In genomic region chr10:61271127-61271780, GRCh38 we compare ENCODE assay signal across 13 cellular contexts.
DNase-seq lines count a peak whose midpoint lies in the region; ATAC-seq and TF ChIP-seq lines count a peak whose summit lies in the region.
"Had no signal": no experiment of that assay in that cellular context is flagged by ENCODE, and none has a peak within 500 bp of the region (broad histone marks: within the 10 kb centered on the region; RNA-seq: fewer than 3 reads in every experiment).

No MANE protein-coding gene starts in this region.

- H3K9me3 ChIP-seq in mammary epithelial cell (replicated peaks; ENCODE audit: insufficient read depth, low read length) = no peaks in the 10 kb centered on the region
- H3K9me3 ChIP-seq in lung (ENCODE audit: control insufficient read depth in 2 of 2, insufficient read depth in 1 of 2, low read length in 1 of 2) = no peaks in the 10 kb centered on the region
- H3K9me3 ChIP-seq in thyroid gland = no peaks in the 10 kb centered on the region
- H3K9me3 ChIP-seq: ascending aorta had no signal

- H3K27me3 ChIP-seq in mammary epithelial cell (ENCODE audit: insufficient read depth, low read length) (no peaks in the 10 kb centered on the region), lung (ENCODE audit: control insufficient read depth, insufficient read depth) (no peaks in the 10 kb centered on the region), thyroid gland (no peaks in the 10 kb centered on the region)
- H3K27me3 ChIP-seq: ascending aorta had no signal

- H3K4me3 ChIP-seq in mammary epithelial cell (replicated peaks in 1 of 3; ENCODE audit: insufficient read depth in 1 of 3, low read depth in 2 of 3, low read length in 3 of 3) (no peak overlapping the region), lung (no peak overlapping the region), thyroid gland (replicated peaks in 1 of 3) (no peak overlapping the region)
- H3K4me3 ChIP-seq: ascending aorta had no signal

- intact Hi-C loops in mammary epithelial cell (cut with micrococcal nuclease) (no loop called here), thyroid gland (cut with DNase I) (no loop called here)

- H3K4me1 ChIP-seq in mammary epithelial cell (ENCODE audit: insufficient read depth, low read length) = no peaks in the 10 kb centered on the region
- no peaks in the 10 kb centered on the region for H3K4me1 ChIP-seq in lung (ENCODE audit: control insufficient read depth in 2 of 2, insufficient read depth in 2 of 2, low read length in 2 of 2)
- no peaks in the 10 kb centered on the region for H3K4me1 ChIP-seq in thyroid gland

- ATAC-seq in lung (ENCODE audit: insufficient read depth, low FRiP score) = peak; percentile 72
- ATAC-seq in GM18867 (IDR thresholded peaks at IDR 0.05; ENCODE audit: unreplicated experiment) = no peak
- ATAC-seq in GM21360 (IDR thresholded peaks at IDR 0.05; ENCODE audit: unreplicated experiment) = no peak
- ATAC-seq: activated CD4-positive, alpha-beta T cell treated with anti-CD3 and anti-CD28 coated beads for 36 hours had no signal

- H3K9ac ChIP-seq in mammary epithelial cell (ENCODE audit: insufficient read depth, low read length) = no peak overlapping the region

- dilution Hi-C loops in mammary epithelial cell (cut with HindIII; ENCODE audit: low sequenced_read_pairs) = no loop called here

- no peak overlapping the region for H3K4me2 ChIP-seq in mammary epithelial cell (ENCODE audit: insufficient read depth, low read depth, low read length)

- BruUV-seq in mammary epithelial cell (replicated peaks; lab: Mats Ljungman, UMichigan) = no TSS peak

- no peaks in the 10 kb centered on the region for H3K79me2 ChIP-seq in mammary epithelial cell (ENCODE audit: insufficient read depth, low read length)

- in situ Hi-C loops in mammary epithelial cell (cut with MboI; ENCODE audit: low sequenced_read_pairs in 2 of 2) = no loop called here

- 50% methylated on average over 3 of the region's 3 CpGs for WGBS in mammary epithelial cell (ENCODE audit: low coverage, missing lambda C conversion rate)
- WGBS in lung, 2 donors = 45 to 67% methylated on average over 3 of the region's 3 CpGs
- 50 to 51% methylated on average over 3 of the region's 3 CpGs for WGBS in thyroid gland, 2 donors

- H3K36me3 ChIP-seq in mammary epithelial cell (ENCODE audit: insufficient read depth, low read length) = no peaks in the 10 kb centered on the region
- no peaks in the 10 kb centered on the region for H3K36me3 ChIP-seq in lung (ENCODE audit: control insufficient read depth in 2 of 2, insufficient read depth in 2 of 2, low read length in 2 of 2)
- H3K36me3 ChIP-seq in thyroid gland = no peaks in the 10 kb centered on the region
- H3K36me3 ChIP-seq: ascending aorta had no signal

- TF ChIP-seq CTCF in mammary epithelial cell (conservative IDR thresholded peaks at IDR 0.05 in 1 of 2, IDR thresholded peaks at IDR 0.05 in 1 of 2; ENCODE audit: extremely low read depth in 1 of 2, insufficient read depth in 1 of 2, low read depth in 1 of 2, low read length in 2 of 2) (peak in 1 of 2 donors; percentile 14), lung (IDR thresholded peaks at IDR 0.05; ENCODE audit: control extremely low read depth, extremely low read depth) (no peak), thyroid gland (IDR thresholded peaks at IDR 0.05) (no peak)

- no peak overlapping the region for H2AFZ ChIP-seq in mammary epithelial cell (ENCODE audit: low read depth, low read length)

- no peaks in the 10 kb centered on the region for H4K20me1 ChIP-seq in mammary epithelial cell (ENCODE audit: insufficient read depth, low read length)

- DNase-seq in AG08395 (ENCODE audit: low spot score) (peak; percentile 60), HS-27A (ENCODE audit: low read depth) (peak; percentile 5), mammary epithelial cell (peak; percentile 20), lung (ENCODE audit: low spot score) (no peak), thyroid gland (no peak), NCI-H82 (lab: John Stamatoyannopoulos, UW) (no peak)
- DNase-seq: activated CD4-positive, alpha-beta T cell treated with anti-CD3 and anti-CD28 coated beads for 36 hours; CD8-positive, alpha-beta memory T cell; stimulated activated CD4-positive, alpha-beta T cell treated with anti-CD3 and anti-CD28 coated beads, Interleukin-12 subunit alpha, Interleukin-12 subunit beta, amount 100 ng/mL, for 4 hours; stimulated activated naive CD4-positive, alpha-beta T cell had no signal

- H3K27ac ChIP-seq in mammary epithelial cell (ENCODE audit: insufficient read depth, low read depth, low read length) = no peak overlapping the region
- H3K27ac ChIP-seq in lung (ENCODE audit: low read depth in 1 of 2, low read length in 1 of 2) = no peak overlapping the region
- no peak overlapping the region for H3K27ac ChIP-seq in thyroid gland
- H3K27ac ChIP-seq: ascending aorta had no signal

- no peak for TF ChIP-seq POLR2A in thyroid gland (IDR thresholded peaks at IDR 0.05)

- CTCF ChIA-PET in mammary epithelial cell (lab: Charles Lee; ENCODE audit: low non-redundant PET) = no interaction called here

Comparison
In these comparisons a context has a peak if more than half of its experiments do, and no peak if none do; other contexts are left out.
1. DNase-seq: peak in AG08395 (single experiment), HS-27A (single experiment) and mammary epithelial cell (single experiment); none in lung (single experiment), thyroid gland (0 of 2) and NCI-H82 (single experiment).